33 cellular contexts compared by ENCODE assay signal in the genomic region with DNA sequence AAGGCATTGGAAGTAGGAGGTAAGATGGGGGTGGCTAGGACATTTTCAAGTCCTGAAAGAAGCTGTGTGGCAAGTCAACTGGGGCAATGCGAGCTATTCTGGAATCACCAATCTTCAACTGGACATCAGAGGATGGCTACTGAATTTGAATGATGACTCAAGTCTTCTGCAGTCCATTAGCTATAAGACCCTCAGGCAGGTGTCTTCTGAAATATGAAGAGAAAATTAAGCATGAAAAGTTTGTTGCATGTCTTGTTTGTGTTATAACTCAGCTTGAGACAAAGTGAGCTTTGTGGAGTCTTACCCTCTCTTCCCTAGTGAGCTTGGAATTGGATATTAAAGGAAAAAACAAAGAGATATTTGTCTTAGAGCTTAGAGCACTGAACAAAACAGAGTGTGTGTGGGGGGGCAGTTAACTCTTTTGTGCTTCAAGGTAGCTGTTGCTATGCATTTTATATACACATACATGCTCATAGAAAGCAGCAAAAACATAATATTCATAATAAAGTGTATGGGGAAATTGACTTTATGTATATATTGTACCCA.
"Had no signal": no experiment of that assay in that cellular context is flagged by ENCODE, and none has a peak within 500 bp of the region (broad histone marks: within the 10 kb centered on the region; RNA-seq: fewer than 3 reads in every experiment).

No MANE protein-coding gene starts in this region.

- H3K4me3 Mint-ChIP-seq: activated B cell treated with CpG ODN at 0.5 μM for 24 hours; activated CD8-positive, alpha-beta T cell treated with anti-CD3 and anti-CD28 coated beads for 36 hours; activated naive CD4-positive, alpha-beta T cell treated with anti-CD3 and anti-CD28 coated beads, Interleukin-2, amount 10 ng/mL, durations not matched to agents 7 days and 5 days; activated naive CD8-positive, alpha-beta T cell treated with anti-CD3 and anti-CD28 coated beads, Interleukin-2, amount 10 ng/mL, durations not matched to agents 7 days and 5 days; activated T-cell treated with anti-CD3 and anti-CD28 coated beads, Interleukin-2, amount 50 U/mL, for 4 hours; activated T-helper 17 cell treated with anti-CD3 and anti-CD28 coated beads, Interleukin-2, amount 50 U/mL, for 72 hours; brain; endodermal cell; T-helper 17 cell; T-helper 2 cell treated with Interferon-gamma antibody and Interleukin-4, amounts not matched to agents 5 μg/mL and 100 μg/mL, for 36 hours had no signal

- H3K36me3 ChIP-seq: ascending aorta, breast epithelium, cardiac muscle cell, colonic mucosa, esophagus muscularis mucosa, gastroesophageal sphincter, WERI-Rb-1 had no signal

- DNase-seq: activated B cell treated with CpG ODN at 0.5 μM for 24 hours; activated CD4-positive, alpha-beta T cell treated with anti-CD3 and anti-CD28 coated beads for 48 hours; activated CD4-positive, alpha-beta T cell treated with anti-CD3 and anti-CD28 coated beads, Interleukin-2, amount 50 U/mL, for 1 hour; activated CD4-positive, alpha-beta T cell treated with anti-CD3 and anti-CD28 coated beads, Interleukin-2, amount 50 U/mL, for 48 hours; activated CD8-positive, alpha-beta memory T cell treated with anti-CD3 and anti-CD28 coated beads for 24 hours; activated CD8-positive, alpha-beta T cell treated with anti-CD3 and anti-CD28 coated beads for 36 hours; activated effector memory CD4-positive, alpha-beta T cell treated with Interleukin-2 at 50 U/mL for 16 hours; activated gamma-delta T cell treated with Interleukin-2 at 50 U/mL for 16 hours; activated naive CD4-positive, alpha-beta T cell treated with anti-CD3 and anti-CD28 coated beads, Interleukin-2, amount 10 ng/mL, durations not matched to agents 7 days and 5 days; activated naive CD8-positive, alpha-beta T cell treated with anti-CD3 and anti-CD28 coated beads, Interleukin-2, amount 10 ng/mL, durations not matched to agents 7 days and 5 days; activated T-cell treated with anti-CD3 and anti-CD28 coated beads, Interleukin-2, amount 50 U/mL, for 4 hours; central memory CD4-positive, alpha-beta T cell; cerebellar nuclear complex; colonic mucosa; effector memory CD4-positive, alpha-beta T cell; endodermal cell; erythroblast; foreskin keratinocyte; head of caudate nucleus; T-helper 1 cell; T-helper 17 cell; T1000; WERI-Rb-1 had no signal

- H3K27me3 ChIP-seq: ascending aorta, breast epithelium, cardiac muscle cell, colonic mucosa, esophagus muscularis mucosa, foreskin keratinocyte, gastroesophageal sphincter had no signal

- H3K4me3 ChIP-seq: ascending aorta, breast epithelium, cardiac muscle cell, colonic mucosa, esophagus muscularis mucosa, gastroesophageal sphincter had no signal

- H3K27ac Mint-ChIP-seq: activated B cell treated with CpG ODN at 0.5 μM for 24 hours; activated CD8-positive, alpha-beta T cell treated with anti-CD3 and anti-CD28 coated beads for 36 hours; activated naive CD4-positive, alpha-beta T cell treated with anti-CD3 and anti-CD28 coated beads, Interleukin-2, amount 10 ng/mL, durations not matched to agents 7 days and 5 days; activated naive CD4-positive, alpha-beta T cell treated with anti-CD3 and anti-CD28 coated beads, Interleukin-2, amount 50 U/mL, for 72 hours; activated naive CD8-positive, alpha-beta T cell treated with anti-CD3 and anti-CD28 coated beads, Interleukin-2, amount 10 ng/mL, durations not matched to agents 7 days and 5 days; activated T-helper 17 cell treated with anti-CD3 and anti-CD28 coated beads, Interleukin-2, amount 50 U/mL, for 72 hours; endodermal cell; T-helper 17 cell; T-helper 2 cell treated with Interferon-gamma antibody and Interleukin-4, amounts not matched to agents 5 μg/mL and 100 μg/mL, for 36 hours had no signal

- ATAC-seq: activated CD4-positive, CD25-positive, alpha-beta regulatory T cell treated with anti-CD3 and anti-CD28 coated beads, Interleukin-2, amount 50 U/mL, for 24 hours; activated CD8-positive, alpha-beta T cell treated with anti-CD3 and anti-CD28 coated beads for 36 hours; activated naive CD4-positive, alpha-beta T cell treated with anti-CD3 and anti-CD28 coated beads, Interleukin-2, amount 50 U/mL, for 72 hours; activated T-cell treated with anti-CD3 and anti-CD28 coated beads, Interleukin-2, amount 50 U/mL, for 4 hours; activated T-helper 17 cell treated with anti-CD3 and anti-CD28 coated beads, Interleukin-2, amount 50 U/mL, for 72 hours; foreskin keratinocyte; gastroesophageal sphincter; T-helper 17 cell had no signal

- H3K4me1 Mint-ChIP-seq: activated B cell treated with CpG ODN at 0.5 μM for 24 hours; activated naive CD4-positive, alpha-beta T cell treated with anti-CD3 and anti-CD28 coated beads, Interleukin-2, amount 10 ng/mL, durations not matched to agents 7 days and 5 days; activated naive CD8-positive, alpha-beta T cell treated with anti-CD3 and anti-CD28 coated beads, Interleukin-2, amount 10 ng/mL, durations not matched to agents 7 days and 5 days; activated T-helper 17 cell treated with anti-CD3 and anti-CD28 coated beads, Interleukin-2, amount 50 U/mL, for 72 hours; T-helper 17 cell had no signal

- H3K4me1 ChIP-seq: ascending aorta, breast epithelium, colonic mucosa, esophagus muscularis mucosa, gastroesophageal sphincter had no signal

- H3K27me3 Mint-ChIP-seq: activated B cell treated with CpG ODN at 0.5 μM for 24 hours; activated CD8-positive, alpha-beta T cell treated with anti-CD3 and anti-CD28 coated beads for 36 hours; activated naive CD4-positive, alpha-beta T cell treated with anti-CD3 and anti-CD28 coated beads, Interleukin-2, amount 10 ng/mL, durations not matched to agents 7 days and 5 days; activated naive CD8-positive, alpha-beta T cell treated with anti-CD3 and anti-CD28 coated beads, Interleukin-2, amount 10 ng/mL, durations not matched to agents 7 days and 5 days; activated T-helper 17 cell treated with anti-CD3 and anti-CD28 coated beads, Interleukin-2, amount 50 U/mL, for 72 hours; brain; T-helper 17 cell had no signal

- H3K27ac ChIP-seq: ascending aorta, breast epithelium, cardiac muscle cell, colonic mucosa, esophagus muscularis mucosa, foreskin keratinocyte, gastroesophageal sphincter, WERI-Rb-1 had no signal

- H3K9me3 ChIP-seq: colonic mucosa had no signal

- H3K36me3 Mint-ChIP-seq: activated naive CD4-positive, alpha-beta T cell treated with anti-CD3 and anti-CD28 coated beads, Interleukin-2, amount 10 ng/mL, durations not matched to agents 7 days and 5 days; activated naive CD8-positive, alpha-beta T cell treated with anti-CD3 and anti-CD28 coated beads, Interleukin-2, amount 10 ng/mL, durations not matched to agents 7 days and 5 days; brain had no signal
